Comparison of ENCODE assay signal across 18 cellular contexts in genomic region chr2:42190191-42190590, GRCh38. TPM values are rescaled to one million over a fixed set of nuclear protein-coding genes. Genes with fewer than 3 reads are reported as not detected.
A peak's percentile ranks its signal among the peaks of the same experiment; 100 is the strongest.
DNase-seq lines count a peak whose midpoint lies in the region; ATAC-seq, FAIRE-seq and TF ChIP-seq lines count a peak whose summit lies in the region.
"Had no signal": no experiment of that assay in that cellular context is flagged by ENCODE, and none has a peak within 500 bp of the region (broad histone marks: within the 10 kb centered on the region; RNA-seq: fewer than 3 reads in every experiment).

No MANE protein-coding gene starts in this region.

- FAIRE-seq in GM19239 (lab: Jason Lieb, UNC) (peak; percentile 31), GM12878 (lab: Jason Lieb, UNC) (peak; percentile 52)
- FAIRE-seq: RCC 7860 had no signal

- no peak overlapping the region for H2AK5ac ChIP-seq in H9 (ENCODE audit: insufficient read length, low read length)

- no peaks in the 10 kb centered on the region for H3K9me3 Mint-ChIP-seq in activated naive CD8-positive, alpha-beta T cell (ENCODE audit: low read depth)
- H3K9me3 Mint-ChIP-seq in activated naive CD8-positive, alpha-beta T cell treated with anti-CD3 and anti-CD28 coated beads for 36 hours: no peaks in the 10 kb centered on the region
- H3K9me3 Mint-ChIP-seq in H9: no peaks in the 10 kb centered on the region

- no peak overlapping the region for H4K8ac ChIP-seq in H9 (replicated peaks; ENCODE audit: insufficient read length, low read depth, low read length)

- no peak for DNase-seq in activated naive CD8-positive, alpha-beta T cell treated with anti-CD3 and anti-CD28 coated beads for 36 hours
- DNase-seq in GM19239 (ENCODE audit: insufficient read length, low spot score): no peak
- no peak for DNase-seq in GM12878 (ENCODE audit: low read depth, low spot score)
- DNase-seq in transverse colon: no peak
- no peak for DNase-seq in H9
- no peak for DNase-seq in effector memory CD4-positive, alpha-beta T cell
- DNase-seq in AG08396 (ENCODE audit: low spot score): no peak
- DNase-seq: ACHN, BE2C, DMS153, HCEC 1CT, MV-4-11, NCI-H1436, NCI-H2029 treated with DMSO at 0.1 percent for 48 hours, NCI-H510A treated with DMSO at 0.1 percent for 48 hours, SHP77 had no signal

- no peak overlapping the region for H2BK20ac ChIP-seq in H9 (ENCODE audit: low read depth, low read length, poor library complexity, severe bottlenecking)

- POLR2A ChIA-PET in GM12878 (lab: Charles Lee): interaction anchor here (0.5 to 1.1 kb wide), 4 partner anchors 11 to 191 kb away, joined by 3 to 6 read pairs (median 3); no protein-coding TSS in a partner anchor

- H3K56ac ChIP-seq in H9 (ENCODE audit: insufficient read length, low read depth, low read length): no peak overlapping the region

- RAD21 ChIA-PET in GM12878 (lab: Charles Lee; ENCODE audit: unreplicated experiment): interaction anchor here (1.3 to 2.3 kb wide), 2 partner anchors 16 to 18 kb away, joined by 3 to 11 read pairs; no protein-coding TSS in a partner anchor

- H3K79me2 ChIP-seq in GM12878 (ENCODE audit: control insufficient read depth, insufficient read depth, low read length) (peaks cover 76% of the 10 kb centered on the region), H9 (ENCODE audit: insufficient read depth, low read length) (peaks cover 11% of the 10 kb centered on the region; the same call in 1 of the 2 replicates)

- no peak overlapping the region for H3K18ac ChIP-seq in H9 (ENCODE audit: insufficient read length, low read depth, low read length)

- peaks cover 6% of the 10 kb centered on the region for H3K36me3 Mint-ChIP-seq in activated naive CD8-positive, alpha-beta T cell
- peaks cover 8% of the 10 kb centered on the region for H3K36me3 Mint-ChIP-seq in activated naive CD8-positive, alpha-beta T cell treated with anti-CD3 and anti-CD28 coated beads for 36 hours
- H3K36me3 Mint-ChIP-seq in H9 (ENCODE audit: insufficient read depth in 1 of 3, low read depth in 3 of 3): no peaks in the 10 kb centered on the region

- H3K4me3 ChIP-seq in GM12878 (no peak overlapping the region), transverse colon (no peak overlapping the region)
- no peak overlapping the region for H3K4me3 ChIP-seq in effector memory CD4-positive, alpha-beta T cell (ENCODE audit: insufficient read depth, low read depth, low read length, poor library complexity, severe bottlenecking)

- no peak overlapping the region for H2BK15ac ChIP-seq in H9 (ENCODE audit: low read depth, low read length)

- H3K4me1 ChIP-seq in GM12878 (ENCODE audit: control insufficient read depth, insufficient read depth, low read length) (peaks cover 9% of the 10 kb centered on the region; the same call in 1 of the 2 replicates), transverse colon (peaks cover 19 to 78% (median 38%) of the 10 kb centered on the region in 4 donors), H9 (ENCODE audit: insufficient read depth, low read length) (no peaks in the 10 kb centered on the region)
- H3K4me1 ChIP-seq in effector memory CD4-positive, alpha-beta T cell (ENCODE audit: control insufficient read depth, insufficient read depth, low read length, poor library complexity, severe bottlenecking): peaks cover 16% of the 10 kb centered on the region

- no peak overlapping the region for H2BK120ac ChIP-seq in H9 (ENCODE audit: low read depth, low read length, poor library complexity, severe bottlenecking)

- no peaks in the 10 kb centered on the region; the same call in 1 of the 2 replicates for H4K20me1 ChIP-seq in GM12878 (ENCODE audit: control insufficient read depth, insufficient read depth)
- no peaks in the 10 kb centered on the region for H4K20me1 ChIP-seq in H9 (ENCODE audit: control insufficient read depth, insufficient read depth, insufficient read length)

- TF ChIP-seq POLR2A in GM12878 (IDR thresholded peaks at IDR 0.05; ENCODE audit: low read depth, low read length): no peak
- TF ChIP-seq POLR2A in transverse colon (IDR thresholded peaks at IDR 0.05): no peak

- H3K9me3 ChIP-seq in GM12878 (replicated peaks; ENCODE audit: control insufficient read depth, insufficient read depth, low read length): no peaks in the 10 kb centered on the region
- no peaks in the 10 kb centered on the region for H3K9me3 ChIP-seq in transverse colon
- H3K9me3 ChIP-seq in H9 (ENCODE audit: control insufficient read depth, low read depth, low read length): no peaks in the 10 kb centered on the region
- H3K9me3 ChIP-seq in effector memory CD4-positive, alpha-beta T cell (ENCODE audit: control insufficient read depth, low read length): no peaks in the 10 kb centered on the region
- H3K9me3 ChIP-seq: BE2C had no signal

- no peak overlapping the region for H3K14ac ChIP-seq in H9 (ENCODE audit: insufficient read depth, low read length)

- in situ Hi-C loops in GM12878 (cut with MboI): no loop called here
- in situ Hi-C loops in transverse colon (cut with MboI; ENCODE audit: low pct_ligation_motif_present in 1 of 4, low pct_unique_long_range_greater_than_20kb in 1 of 4, low sequenced_read_pairs in 3 of 4): loop anchor here in 2 of 4 donors (10.0 kb wide), 1 partner anchor 95 kb away; no protein-coding TSS in a partner anchor

- TF ChIP-seq EP300 in GM12878 (IDR thresholded peaks at IDR 0.05; ENCODE audit: borderline replicate concordance in 1 of 2, control insufficient read depth in 1 of 2, low read depth in 2 of 2, low read length in 2 of 2) (no peak), transverse colon (IDR thresholded peaks at IDR 0.05; ENCODE audit: low read depth) (no peak)

- H3K27me3 Mint-ChIP-seq in activated naive CD8-positive, alpha-beta T cell: no peaks in the 10 kb centered on the region
- H3K27me3 Mint-ChIP-seq in activated naive CD8-positive, alpha-beta T cell treated with anti-CD3 and anti-CD28 coated beads for 36 hours: no peaks in the 10 kb centered on the region
- no peaks in the 10 kb centered on the region for H3K27me3 Mint-ChIP-seq in H9 (ENCODE audit: low read depth)

- WGBS in GM12878 (ENCODE audit: insufficient coverage, insufficient replicate concordance, low lambda C conversion rate, missing lambda C conversion rate): 66% methylated on average over 2 of the region's 2 CpGs
- WGBS in transverse colon (ENCODE audit: low coverage in 1 of 2), 2 donors: 60 to 77% methylated on average over 2 of the region's 2 CpGs
- 100% methylated on average over 1 of the region's 2 CpGs for WGBS in H9 (ENCODE audit: extremely low coverage, insufficient read length, low lambda C conversion rate)

- intact Hi-C loops in GM12878 (cut with micrococcal nuclease; ENCODE audit: unreplicated experiment): no loop called here
- intact Hi-C loops in transverse colon (cut with DNase I; ENCODE audit: low total_unique reads): no loop called here

- H3K4me3 Mint-ChIP-seq in activated naive CD8-positive, alpha-beta T cell: no peak overlapping the region
- H3K4me3 Mint-ChIP-seq in activated naive CD8-positive, alpha-beta T cell treated with anti-CD3 and anti-CD28 coated beads for 36 hours: no peak overlapping the region
- no peak overlapping the region for H3K4me3 Mint-ChIP-seq in H9

- no peak overlapping the region for H3T11ph ChIP-seq in H9 (ENCODE audit: low read length)

- H3K4ac ChIP-seq in H9 (ENCODE audit: low read depth, low read length): no peak overlapping the region

- no peak overlapping the region for H3K9ac ChIP-seq in GM12878 (ENCODE audit: control insufficient read depth, insufficient read depth, low read length)
- H3K9ac ChIP-seq in H9 (ENCODE audit: extremely low read depth, insufficient read length, low read length): no peak overlapping the region

- SMC1A ChIA-PET in GM12878 (lab: Charles Lee; ENCODE audit: uncharacterized antibody, unreplicated experiment): interaction anchor here (0.6 to 2.5 kb wide), 13 partner anchors 9 to 108 kb away, joined by 3 to 10 read pairs (median 5); no protein-coding TSS in a partner anchor

- peaks cover 4% of the 10 kb centered on the region for H3K79me1 ChIP-seq in H9 (ENCODE audit: insufficient read depth, low read depth, low read length, poor library complexity, severe bottlenecking)

- no peaks in the 10 kb centered on the region for H3K27me3 ChIP-seq in GM12878 (replicated peaks in 1 of 2; ENCODE audit: control insufficient read depth in 2 of 2, insufficient read depth in 2 of 2, low read length in 1 of 2)
- H3K27me3 ChIP-seq in transverse colon: no peaks in the 10 kb centered on the region
- no peaks in the 10 kb centered on the region for H3K27me3 ChIP-seq in H9 (ENCODE audit: insufficient read depth, low read length)
- H3K27me3 ChIP-seq in effector memory CD4-positive, alpha-beta T cell (replicated peaks; ENCODE audit: control insufficient read depth, insufficient read depth, low read length, poor library complexity, severe bottlenecking): no peaks in the 10 kb centered on the region
- H3K27me3 ChIP-seq: BE2C had no signal

- H3K4me2 ChIP-seq in GM12878 (ENCODE audit: control insufficient read depth, insufficient read depth) (no peak overlapping the region), H9 (ENCODE audit: insufficient read depth, insufficient read length, low read length) (no peak overlapping the region)

- CTCF ChIA-PET in GM12878 (lab: Yijun Ruan, JAX): interaction anchor here (0.8 to 2.1 kb wide), 7 partner anchors 11 to 95 kb away, joined by 3 to 12 read pairs (median 6); no protein-coding TSS in a partner anchor

- H3K27ac ChIP-seq in GM12878 (ENCODE audit: control insufficient read depth, insufficient read depth) (no peak overlapping the region), transverse colon (peak overlapping the region; percentile 63 to 69 (median 66)), H9 (ENCODE audit: insufficient read length, low read depth, low read length) (no peak overlapping the region)
- H3K27ac ChIP-seq in effector memory CD4-positive, alpha-beta T cell (ENCODE audit: insufficient read depth, low read length, poor library complexity, severe bottlenecking): no peak overlapping the region

- no peak for TF ChIP-seq CTCF in GM12878 (IDR thresholded peaks at IDR 0.05 in 2 of 3, conservative IDR thresholded peaks at IDR 0.05 in 1 of 3; ENCODE audit: control insufficient read depth in 2 of 3, extremely low read depth in 1 of 3, insufficient read depth in 1 of 3, low read depth in 3 of 3, low read length in 3 of 3)
- TF ChIP-seq CTCF in transverse colon (IDR thresholded peaks at IDR 0.05): no peak
- TF ChIP-seq CTCF in H9 (conservative IDR thresholded peaks at IDR 0.05): no peak

- H3K23me2 ChIP-seq in H9 (ENCODE audit: insufficient read length, low read depth, low read length, poor library complexity, severe bottlenecking): no peaks in the 10 kb centered on the region

- H3K36me3 ChIP-seq in GM12878 (ENCODE audit: control insufficient read depth in 2 of 2, insufficient read depth in 2 of 2, low read length in 1 of 2): no peaks in the 10 kb centered on the region; a peak in 2 of 4 replicates
- peaks cover 0 to 1% (median 0%) of the 10 kb centered on the region in 4 donors for H3K36me3 ChIP-seq in transverse colon
- H3K36me3 ChIP-seq in effector memory CD4-positive, alpha-beta T cell (ENCODE audit: control insufficient read depth, insufficient read depth, low read length): no peaks in the 10 kb centered on the region
- H3K36me3 ChIP-seq: BE2C had no signal

- no peak for TF ChIP-seq RAD21 in GM12878 (IDR thresholded peaks at IDR 0.05; ENCODE audit: insufficient read depth, low read depth, low read length)

- no peak overlapping the region for H4K5ac ChIP-seq in H9 (ENCODE audit: insufficient read length, low read depth, low read length)

- no peak overlapping the region for H2AFZ ChIP-seq in GM12878 (ENCODE audit: control insufficient read depth, low read depth, low read length)
- no peak overlapping the region for H2AFZ ChIP-seq in H9 (ENCODE audit: low read length)

- H4K91ac ChIP-seq in H9 (ENCODE audit: insufficient read length, low read depth, low read length): no peak overlapping the region

- TSS peak; percentile 11 for BruUV-seq in GM12878 (replicated peaks; lab: Mats Ljungman, UMichigan)

- H3K4me1 Mint-ChIP-seq in activated naive CD8-positive, alpha-beta T cell (ENCODE audit: low read depth): peaks cover 77% of the 10 kb centered on the region
- H3K4me1 Mint-ChIP-seq in activated naive CD8-positive, alpha-beta T cell treated with anti-CD3 and anti-CD28 coated beads for 36 hours: peaks cover 51% of the 10 kb centered on the region
- peaks cover 7 to 10% of the 10 kb centered on the region in 2 experiments for H3K4me1 Mint-ChIP-seq in H9

- no peak overlapping the region for H3K23ac ChIP-seq in H9 (ENCODE audit: insufficient read length, low read depth, low read length)

- peak overlapping the region; percentile 4 for H3K27ac Mint-ChIP-seq in activated naive CD8-positive, alpha-beta T cell
- H3K27ac Mint-ChIP-seq in activated naive CD8-positive, alpha-beta T cell treated with anti-CD3 and anti-CD28 coated beads for 36 hours: no peak overlapping the region
- H3K27ac Mint-ChIP-seq in H9: no peak overlapping the region

- no peak overlapping the region for H2BK12ac ChIP-seq in H9 (ENCODE audit: insufficient read length, low read depth, low read length)

- ATAC-seq in GM12878: no peak

- no peak overlapping the region for H2BK5ac ChIP-seq in H9 (ENCODE audit: insufficient read length, low read length)

RNA-seq across cellular contexts. Expression of gene EML4, which starts 21.0 kb away (rescaled TPM):
- total RNA-seq in activated naive CD8-positive, alpha-beta T cell treated with anti-CD3 and anti-CD28 coated beads for 36 hours: 10 to 100 TPM; 60.0 to 64.6 TPM
- total RNA-seq in GM12878 (2013; cell fraction: nucleolus; rRNA removed): 180 and 187 TPM in 2 replicates
- 70.9 and 82.6 TPM in 2 replicates for total RNA-seq in GM12878 (2014; rRNA removed)
- 82.9 and 83.6 TPM in 2 replicates for total RNA-seq in GM12878 (2014; rRNA removed; fragmentation: Illumina TruSeq; extraction: Trizol)
- total RNA-seq in GM12878 (2021): 80.9 and 91.3 TPM in 2 replicates
- polyA plus RNA-seq in GM12878 (2011; ENCODE audit: low read depth): 23.3 TPM
- 85.1 and 110 TPM in 2 replicates for polyA plus RNA-seq in GM12878 (2011; rRNA removed)
- 35.9 and 42.7 TPM in 2 replicates for polyA plus RNA-seq in GM12878 (2011; cell fraction: cytosol; rRNA removed)
- polyA plus RNA-seq in GM12878 (2011; cell fraction: nucleus; rRNA removed): 68.7 and 75.4 TPM in 2 replicates
- polyA plus RNA-seq in GM12878 (2012): 29.2 and 32.3 TPM in 2 replicates
- polyA plus RNA-seq in GM12878 (2014; fragmentation: Illumina TruSeq; extraction: Trizol): 78.5 and 95.8 TPM in 2 replicates
- 10 to 100 TPM; 23.1 to 30.8 TPM for polyA plus RNA-seq in GM12878 (2014; fragmentation: Nextera tagmentation; extraction: Ambion mirVana)
- polyA plus RNA-seq in GM12878 (2014; rRNA removed): 49.6 and 54.1 TPM in 2 replicates
- 10 to 100 TPM; 76.2 to 87.0 TPM for polyA plus RNA-seq in GM12878 (2016; fragmentation: Nextera tagmentation; extraction: Ambion mirVana)
- polyA minus RNA-seq in GM12878 (2011; rRNA and poly(A)+ RNA removed): 97.9 and 138 TPM in 2 replicates
- polyA minus RNA-seq in GM12878 (2011; cell fraction: cytosol; rRNA and poly(A)+ RNA removed): 23.4 and 35.6 TPM in 2 replicates
- 58.8 and 107 TPM in 2 replicates for polyA minus RNA-seq in GM12878 (2011; cell fraction: nucleus; rRNA and poly(A)+ RNA removed)
- 10 to 100 TPM; 49.7 to 91.5 (median 67.5) TPM for total RNA-seq in transverse colon
- 62.8 and 68.6 TPM in 2 replicates for total RNA-seq in H9 (2021)

Comparison
In these comparisons a context has a peak if more than half of its experiments do, and no peak if none do; other contexts are left out.
1. H3K27ac ChIP-seq: peak in transverse colon (4 of 4); none in GM12878 (single experiment), H9 (single experiment) and effector memory CD4-positive, alpha-beta T cell (single experiment).